In genomic region chr3:155737844-155738460, GRCh38 we compare ENCODE assay signal across 1 cellular context.
A peak's percentile ranks its signal among the peaks of the same experiment; 100 is the strongest.
TF ChIP-seq lines count a peak whose summit lies in the region.

No MANE protein-coding gene starts in this region.

TF ChIP-seq in GM12878, 131 proteins besides CTCF, POLR2A, EP300 and RAD21 (continued from another document):
- TF ChIP-seq PKNOX1 (IDR thresholded peaks at IDR 0.05) = no peak
- TF ChIP-seq DPF2 (IDR thresholded peaks at IDR 0.05) = 0 out of 2 replicates have a peak, but pooled peaks have one; percentile 32
- TF ChIP-seq SPI1 (IDR thresholded peaks at IDR 0.05; ENCODE audit: borderline replicate concordance, insufficient read depth, low read depth, low read length) = peak; percentile 88; the same call in 1 of the 2 replicates
- no peak for TF ChIP-seq NR2C1 (IDR thresholded peaks at IDR 0.05)
TF ChIP-seq in GM12878: peak in this region for 6.
